17 cellular contexts compared by ENCODE assay signal in genomic region chr11:63896071-63896470, GRCh38. TPM values are rescaled to one million over a fixed set of nuclear protein-coding genes. Genes with fewer than 3 reads are reported as not detected.
DNase-seq lines count a peak whose midpoint lies in the region; ATAC-seq and TF ChIP-seq lines count a peak whose summit lies in the region.
"Had no signal": no experiment of that assay in that cellular context is flagged by ENCODE, and none has a peak within 500 bp of the region (broad histone marks: within the 10 kb centered on the region; RNA-seq: fewer than 3 reads in every experiment).

No MANE protein-coding gene starts in this region.

- POLR2A ChIA-PET in CD8-positive, alpha-beta T cell (lab: Charles Lee), result interaction anchor here (0.7 kb wide), 1 partner anchor 31 kb away, joined by 5 read pairs; no protein-coding TSS in a partner anchor

- no peaks in the 10 kb centered on the region for H3K27me3 Mint-ChIP-seq in CD8-positive, alpha-beta T cell (ENCODE audit: low read depth)
- peaks cover 2% of the 10 kb centered on the region for H3K27me3 Mint-ChIP-seq in brain
- H3K27me3 Mint-ChIP-seq in neural crest cell (ENCODE audit: low read depth), result no peaks in the 10 kb centered on the region

- ATAC-seq in CD8-positive, alpha-beta T cell, result no peak
- ATAC-seq in GM18870 (IDR thresholded peaks at IDR 0.05; ENCODE audit: unreplicated experiment), result no peak
- ATAC-seq: activated CD8-positive, alpha-beta T cell treated with anti-CD3 and anti-CD28 coated beads, Interleukin-2, amount 10 ng/mL, durations not matched to agents 7 days and 5 days; left lobe of liver; Right ventricle myocardium inferior had no signal

- peaks cover 42% of the 10 kb centered on the region for H3K4me1 Mint-ChIP-seq in CD8-positive, alpha-beta T cell (ENCODE audit: low read depth)
- H3K4me1 Mint-ChIP-seq in brain, result peaks cover 6% of the 10 kb centered on the region
- H3K4me1 Mint-ChIP-seq in neural crest cell, result peaks cover 4% of the 10 kb centered on the region

- TF ChIP-seq CTCF in CD8-positive, alpha-beta T cell (IDR thresholded peaks at IDR 0.05), result no peak
- no peak for TF ChIP-seq CTCF in LNCaP clone FGC (IDR thresholded peaks at IDR 0.05; ENCODE audit: control insufficient read depth, extremely low read depth, insufficient read depth)
- TF ChIP-seq CTCF in brain (conservative IDR thresholded peaks at IDR 0.05), result no peak
- TF ChIP-seq CTCF in neural crest cell (conservative IDR thresholded peaks at IDR 0.05), result no peak
- no peak for TF ChIP-seq CTCF in GM20000 (IDR thresholded peaks at IDR 0.05; ENCODE audit: extremely low read depth, missing control alignments)

- no peaks in the 10 kb centered on the region for H3K9me3 Mint-ChIP-seq in CD8-positive, alpha-beta T cell
- peaks cover 0 to 2% (median 0%) of the 10 kb centered on the region in 5 experiments for H3K9me3 Mint-ChIP-seq in brain
- H3K9me3 Mint-ChIP-seq in neural crest cell, result peaks cover 2% of the 10 kb centered on the region

- intact Hi-C loops in CD8-positive, alpha-beta T cell (cut with DNase I, micrococcal nuclease), result no loop called here

- no peak overlapping the region for H3K27ac ChIP-seq in CD8-positive, alpha-beta T cell (ENCODE audit: low read depth, low read length)

- H3K27me3 ChIP-seq in CD8-positive, alpha-beta T cell (ENCODE audit: insufficient read depth, low read length), result no peaks in the 10 kb centered on the region

- no peak for DNase-seq in CD8-positive, alpha-beta T cell
- peak; percentile 51 for DNase-seq in LNCaP clone FGC (ENCODE audit: low read depth)
- no peak for DNase-seq in neural crest cell (ENCODE audit: low read depth, low spot score)
- no peak for DNase-seq in DMS153 (lab: John Stamatoyannopoulos, UW)
- DNase-seq in GM20000 (ENCODE audit: low spot score), result no peak
- DNase-seq: activated CD4-positive, CD25-positive, alpha-beta regulatory T cell; activated CD8-positive, alpha-beta T cell treated with anti-CD3 and anti-CD28 coated beads, Interleukin-2, amount 10 ng/mL, durations not matched to agents 7 days and 5 days; activated T-cell treated with anti-CD3 and anti-CD28 coated beads, Interleukin-2, amount 50 U/mL, for 48 hours; effector memory CD4-positive, alpha-beta T cell; Karpas-422; NCI-H1417; stimulated activated CD4-positive, alpha-beta T cell treated with anti-CD3 and anti-CD28 coated beads, Interleukin-2, amount 100 ng/mL, for 24 hours; T-helper 2 cell had no signal

- H3K36me3 Mint-ChIP-seq in CD8-positive, alpha-beta T cell, result peaks cover 80% of the 10 kb centered on the region
- peaks cover 63% of the 10 kb centered on the region for H3K36me3 Mint-ChIP-seq in brain
- H3K36me3 Mint-ChIP-seq in neural crest cell (ENCODE audit: low read depth), result peaks cover 23% of the 10 kb centered on the region

- peaks cover 23% of the 10 kb centered on the region for H3K4me1 ChIP-seq in CD8-positive, alpha-beta T cell (ENCODE audit: insufficient read depth, low read length)

- H3K27ac Mint-ChIP-seq in CD8-positive, alpha-beta T cell, result peak overlapping the region; percentile 64
- peak overlapping the region; percentile 39 to 97 (median 76) for H3K27ac Mint-ChIP-seq in brain
- peak overlapping the region; percentile 57 for H3K27ac Mint-ChIP-seq in neural crest cell (ENCODE audit: unreplicated experiment)
- H3K27ac Mint-ChIP-seq: activated CD8-positive, alpha-beta T cell treated with anti-CD3 and anti-CD28 coated beads, Interleukin-2, amount 10 ng/mL, durations not matched to agents 7 days and 5 days had no signal

- CTCF ChIA-PET in CD8-positive, alpha-beta T cell (lab: Charles Lee), result interaction anchor here (0.9 to 7.4 kb wide), 2 partner anchors 20 to 58 kb away, joined by 4 to 60 read pairs; partner anchors contain the start of gene MARK2

- no peaks in the 10 kb centered on the region for H3K9me3 ChIP-seq in CD8-positive, alpha-beta T cell (ENCODE audit: low read length)

- H3K4me3 Mint-ChIP-seq in CD8-positive, alpha-beta T cell, result no peak overlapping the region
- H3K4me3 Mint-ChIP-seq in brain (no peak overlapping the region), neural crest cell (no peak overlapping the region)
- H3K4me3 Mint-ChIP-seq: activated CD8-positive, alpha-beta T cell treated with anti-CD3 and anti-CD28 coated beads, Interleukin-2, amount 10 ng/mL, durations not matched to agents 7 days and 5 days had no signal

- no peak overlapping the region for H3K4me3 ChIP-seq in CD8-positive, alpha-beta T cell (ENCODE audit: low read depth, low read length)
- no peak overlapping the region for H3K4me3 ChIP-seq in LNCaP clone FGC (ENCODE audit: low read depth, low read length)

- peaks cover 56% of the 10 kb centered on the region for H3K36me3 ChIP-seq in CD8-positive, alpha-beta T cell (ENCODE audit: insufficient read depth, low read length)

RNA-seq across cellular contexts. Expression of gene RCOR2, which starts 20.9 kb away (rescaled TPM):
- not detected for total RNA-seq in CD8-positive, alpha-beta T cell
- 23.5 TPM for polyA plus RNA-seq in brain (ENCODE audit: insufficient read depth, low read depth, low replicate concordance)
- 107 and 108 TPM in 2 replicates for total RNA-seq in neural crest cell

RNA-seq across cellular contexts. Expression of gene NAA40, which starts 42.7 kb away (rescaled TPM):
- total RNA-seq in CD8-positive, alpha-beta T cell, result 10 to 100 TPM; 12.0 to 14.6 TPM
- 15.8 TPM for polyA plus RNA-seq in brain (ENCODE audit: insufficient read depth, low read depth, low replicate concordance)
- total RNA-seq in neural crest cell, result 64.5 and 71.2 TPM in 2 replicates

RNA-seq across cellular contexts. Expression of gene MARK2, which starts 57.2 kb away (rescaled TPM):
- 10 to 100 TPM; 16.9 to 19.1 TPM for total RNA-seq in CD8-positive, alpha-beta T cell
- 46.6 TPM for polyA plus RNA-seq in brain (ENCODE audit: insufficient read depth, low read depth, low replicate concordance)
- 42.4 and 42.9 TPM in 2 replicates for total RNA-seq in neural crest cell

Comparison
In these comparisons a context has a peak if more than half of its experiments do, and no peak if none do; other contexts are left out.
1. RNA of gene RCOR2, which starts 20.9 kb away (total RNA-seq): 107 to 108 TPM in neural crest cell; not detected in CD8-positive, alpha-beta T cell; every median in the first group is over 100 times any median in the second.
2. Peak in every context shown above with its lines, with median percentiles within 50 percentile points of each other: H3K27ac Mint-ChIP-seq.